In the genomic region with DNA sequence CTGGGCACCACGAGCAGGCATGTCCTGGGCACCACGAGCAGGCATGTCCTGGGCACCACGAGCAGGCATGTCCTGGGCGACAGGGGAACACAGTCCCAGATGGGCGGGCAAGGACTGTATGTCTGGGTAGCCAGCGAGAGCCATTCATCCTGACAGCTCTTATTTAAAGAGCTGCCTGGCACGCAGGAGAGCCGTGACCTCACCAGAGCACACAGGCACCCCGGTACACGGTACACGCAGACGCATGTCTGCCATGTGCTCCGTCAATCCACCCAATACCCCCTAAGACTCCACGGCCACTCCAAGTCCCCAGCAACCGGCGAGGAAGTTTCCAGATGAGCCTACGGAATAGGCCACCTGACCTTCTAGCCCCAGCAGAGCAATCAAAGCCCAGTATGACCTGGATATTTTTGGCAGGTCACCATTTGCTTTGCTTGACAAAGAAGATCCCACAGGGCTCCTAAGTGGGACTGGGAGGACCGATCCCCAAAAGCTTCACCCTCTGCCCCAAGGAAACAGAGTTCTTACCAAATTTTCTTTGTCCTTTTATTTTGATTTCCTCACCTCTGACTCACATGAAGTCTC, we compare ENCODE assay signal across 16 cellular contexts.
"Had no signal": no experiment of that assay in that cellular context is flagged by ENCODE, and none has a peak within 500 bp of the region (broad histone marks: within the 10 kb centered on the region; RNA-seq: fewer than 3 reads in every experiment).

No MANE protein-coding gene starts in this region.

- H3K27me3 ChIP-seq: colonic mucosa, gastroesophageal sphincter had no signal

- DNase-seq: activated CD4-positive, alpha-beta T cell treated with anti-CD3 and anti-CD28 coated beads for 1 hour; activated CD4-positive, alpha-beta T cell treated with anti-CD3 and anti-CD28 coated beads, Interleukin-2, amount 50 U/mL, for 48 hours; activated effector memory CD4-positive, alpha-beta T cell treated with anti-CD3 and anti-CD28 coated beads, Interleukin-2, amount 50 U/mL, for 16 hours; activated naive CD8-positive, alpha-beta T cell treated with anti-CD3 and anti-CD28 coated beads, Interleukin-2, amount 10 ng/mL, durations not matched to agents 7 days and 5 days; activated T-cell treated with anti-CD3 and anti-CD28 coated beads, Interleukin-2, amount 50 U/mL, for 4 hours; anterior cingulate cortex; effector CD4-positive, alpha-beta T cell; hippocampal formation; kidney glomerular epithelial cell; SW 1271 had no signal

- H3K27ac ChIP-seq: colonic mucosa, gastroesophageal sphincter, tibial nerve had no signal

- H3K9me3 ChIP-seq: colonic mucosa, gastroesophageal sphincter, tibial nerve had no signal

- H3K4me1 ChIP-seq: colonic mucosa, gastroesophageal sphincter, tibial nerve had no signal

- ATAC-seq: activated T-cell treated with anti-CD3 and anti-CD28 coated beads, Interleukin-2, amount 50 U/mL, for 4 hours; gastroesophageal sphincter; natural killer cell treated with Interleukin-12 subunit alpha and Interleukin-12 subunit beta and Interleukin-15 and Interleukin-18, amount 100 ng/mL, for 72 hours had no signal

- FAIRE-seq: endothelial cell of umbilical vein had no signal

- H3K36me3 ChIP-seq: colonic mucosa, gastroesophageal sphincter, tibial nerve had no signal

- H3K4me3 ChIP-seq: colonic mucosa, gastroesophageal sphincter, skin epidermis, tibial nerve had no signal
